ENCODE assay signal across 9 cellular contexts in genomic region chr11:13316528-13316961, GRCh38. TPM values are rescaled to one million over a fixed set of nuclear protein-coding genes. Genes with fewer than 3 reads are reported as not detected.
A peak's percentile ranks its signal among the peaks of the same experiment; 100 is the strongest.
DNase-seq lines count a peak whose midpoint lies in the region; ATAC-seq and TF ChIP-seq lines count a peak whose summit lies in the region.
"Had no signal": no experiment of that assay in that cellular context is flagged by ENCODE, and none has a peak within 500 bp of the region (broad histone marks: within the 10 kb centered on the region; RNA-seq: fewer than 3 reads in every experiment).

No MANE protein-coding gene starts in this region.

- peak overlapping the region; percentile 82 to 84 for H3K27ac Mint-ChIP-seq in natural killer cell

- peak; percentile 85 for DNase-seq in DMS79 treated with DMSO at 0.1 percent for 48 hours (lab: John Stamatoyannopoulos, UW)
- DNase-seq in amniotic stem cell (lab: John Stamatoyannopoulos, UW) = peak; percentile 12
- no peak for DNase-seq in natural killer cell
- DNase-seq in ACHN = no peak
- no peak for DNase-seq in SW 1271 (lab: John Stamatoyannopoulos, UW)
- no peak for DNase-seq in stimulated activated CD4-positive, alpha-beta T cell treated with anti-CD3 and anti-CD28 coated beads, Interleukin-4, amount 100 ng/mL, for 1 hour
- DNase-seq: activated T-cell treated with anti-CD3 and anti-CD28 coated beads, Interleukin-2, amount 50 U/mL, for 4 hours had no signal

- H3K4me3 Mint-ChIP-seq in natural killer cell = peak overlapping the region; percentile 43
- H3K4me3 Mint-ChIP-seq: activated T-cell treated with anti-CD3 and anti-CD28 coated beads, Interleukin-2, amount 50 U/mL, for 4 hours had no signal

- no peaks in the 10 kb centered on the region for H3K36me3 Mint-ChIP-seq in natural killer cell

- H3K27me3 Mint-ChIP-seq in natural killer cell (ENCODE audit: low read depth in 2 of 2) = no peaks in the 10 kb centered on the region

- ATAC-seq in HG02610 (IDR thresholded peaks at IDR 0.05; ENCODE audit: unreplicated experiment) = peak; percentile 72
- peak in 1 of 3 donors; percentile 14 for ATAC-seq in natural killer cell
- ATAC-seq in GM18517 (IDR thresholded peaks at IDR 0.05; ENCODE audit: unreplicated experiment) = no peak

- no peaks in the 10 kb centered on the region for H3K9me3 Mint-ChIP-seq in natural killer cell
- H3K9me3 Mint-ChIP-seq: activated T-cell treated with anti-CD3 and anti-CD28 coated beads, Interleukin-2, amount 50 U/mL, for 4 hours had no signal

- in situ Hi-C loops in ACHN (cut with HindIII; ENCODE audit: low pct_ligation_motif_present, low pct_unique_long_range_greater_than_20kb, low sequenced_read_pairs) = no loop called here

- intact Hi-C loops in natural killer cell (cut with micrococcal nuclease) = loop anchor here (5.0 kb wide), 1 partner anchor 39 kb away; the partner anchor contains the start of gene BMAL1

- H3K4me1 Mint-ChIP-seq in natural killer cell = peaks cover 42 to 82% of the 10 kb centered on the region in 2 donors

- no peak for TF ChIP-seq CTCF in natural killer cell (IDR thresholded peaks at IDR 0.05)

RNA-seq across cellular contexts. Expression of gene BMAL1, which starts 39.0 kb away (rescaled TPM):
- total RNA-seq in natural killer cell = 100 to 1,000 TPM; 142 to 162 (median 145) TPM

Comparison
In these comparisons a context has a peak if more than half of its experiments do, and no peak if none do; other contexts are left out.
1. DNase-seq: peak in DMS79 treated with DMSO at 0.1 percent for 48 hours (single experiment) and amniotic stem cell (single experiment); none in natural killer cell (single experiment), ACHN (single experiment), SW 1271 (0 of 2) and stimulated activated CD4-positive, alpha-beta T cell treated with anti-CD3 and anti-CD28 coated beads, Interleukin-4, amount 100 ng/mL, for 1 hour (single experiment).